ENCODE assay signal across 25 cellular contexts in genomic region chr19:14425696-14426138, GRCh38. TPM values are rescaled to one million over a fixed set of nuclear protein-coding genes. Genes with fewer than 3 reads are reported as not detected.
DNase-seq lines count a peak whose midpoint lies in the region; ATAC-seq, FAIRE-seq and TF ChIP-seq lines count a peak whose summit lies in the region.
"Had no signal": no experiment of that assay in that cellular context is flagged by ENCODE, and none has a peak within 500 bp of the region (broad histone marks: within the 10 kb centered on the region; RNA-seq: fewer than 3 reads in every experiment).

No MANE protein-coding gene starts in this region.

- H3K4me1 ChIP-seq in GM12878 (ENCODE audit: control insufficient read depth, insufficient read depth, low read length), result no peaks in the 10 kb centered on the region
- H3K4me1 ChIP-seq: sigmoid colon, upper lobe of left lung had no signal

- TF ChIP-seq POLR2A in GM12878 (IDR thresholded peaks at IDR 0.05; ENCODE audit: low read depth, low read length), result no peak

- no peak overlapping the region for H3K4me2 ChIP-seq in GM12878 (ENCODE audit: control insufficient read depth, insufficient read depth)
- H3K4me2 ChIP-seq: A549 had no signal

- H3K4me3 ChIP-seq in GM12878, result no peak overlapping the region
- H3K4me3 ChIP-seq: A549, cardiac muscle cell, sigmoid colon, upper lobe of left lung had no signal

- POLR2A ChIA-PET in GM12878 (lab: Charles Lee), result interaction anchor here (1.3 kb wide), 1 partner anchor 10 kb away, joined by 4 read pairs; no protein-coding TSS in a partner anchor

- TF ChIP-seq RAD21 in GM12878 (IDR thresholded peaks at IDR 0.05; ENCODE audit: insufficient read depth, low read depth, low read length), result no peak

- in situ Hi-C loops in GM12878 (cut with MboI), result no loop called here

- no peaks in the 10 kb centered on the region for H3K79me2 ChIP-seq in GM12878 (ENCODE audit: control insufficient read depth, insufficient read depth, low read length)

- SMC1A ChIA-PET in GM12878 (lab: Charles Lee; ENCODE audit: uncharacterized antibody, unreplicated experiment), result no interaction called here

- H3K36me3 ChIP-seq in GM12878 (ENCODE audit: control insufficient read depth in 2 of 2, insufficient read depth in 2 of 2, low read length in 1 of 2), result no peaks in the 10 kb centered on the region
- H3K36me3 ChIP-seq: cardiac muscle cell, neutrophil, sigmoid colon, upper lobe of left lung had no signal

- intact Hi-C loops in GM12878 (cut with micrococcal nuclease; ENCODE audit: unreplicated experiment), result no loop called here

- WGBS in GM12878 (ENCODE audit: insufficient coverage, insufficient replicate concordance, low lambda C conversion rate, missing lambda C conversion rate), result 27% methylated on average over 7 of the region's 7 CpGs

- no TSS peak for BruUV-seq in GM12878 (replicated peaks; lab: Mats Ljungman, UMichigan)

- H3K27ac ChIP-seq in GM12878 (ENCODE audit: control insufficient read depth, insufficient read depth), result no peak overlapping the region
- H3K27ac ChIP-seq: A549, cardiac muscle cell, neutrophil, sigmoid colon, upper lobe of left lung had no signal

- CTCF ChIA-PET in GM12878 (lab: Yijun Ruan, JAX), result no interaction called here

- RAD21 ChIA-PET in GM12878 (lab: Charles Lee; ENCODE audit: unreplicated experiment), result no interaction called here

- no peak overlapping the region for H3K9ac ChIP-seq in GM12878 (ENCODE audit: control insufficient read depth, insufficient read depth, low read length)

- no peak for TF ChIP-seq CTCF in GM12878 (IDR thresholded peaks at IDR 0.05 in 2 of 3, conservative IDR thresholded peaks at IDR 0.05 in 1 of 3; ENCODE audit: control insufficient read depth in 2 of 3, extremely low read depth in 1 of 3, insufficient read depth in 1 of 3, low read depth in 3 of 3, low read length in 3 of 3)

- peak; percentile 43 for ATAC-seq in GM12878
- no peak for ATAC-seq in HG03095 (IDR thresholded peaks at IDR 0.05; ENCODE audit: unreplicated experiment)
- ATAC-seq in GM18517 (IDR thresholded peaks at IDR 0.05; ENCODE audit: unreplicated experiment), result no peak
- ATAC-seq: A549; activated naive CD4-positive, alpha-beta T cell treated with anti-CD3 and anti-CD28 coated beads, Interleukin-2, amount 50 U/mL, for 72 hours; stimulated activated naive CD8-positive, alpha-beta T cell treated with anti-CD3 and anti-CD28 coated beads, Interleukin-15, amount 100 ng/mL, for 72 hours; T-cell had no signal

- H2AFZ ChIP-seq in GM12878 (ENCODE audit: control insufficient read depth, low read depth, low read length), result no peak overlapping the region

- no peak for TF ChIP-seq EP300 in GM12878 (IDR thresholded peaks at IDR 0.05; ENCODE audit: borderline replicate concordance in 1 of 2, control insufficient read depth in 1 of 2, low read depth in 2 of 2, low read length in 2 of 2)

- H4K20me1 ChIP-seq in GM12878 (ENCODE audit: control insufficient read depth, insufficient read depth), result no peaks in the 10 kb centered on the region

- peak; percentile 37 for DNase-seq in AG08395 (ENCODE audit: low spot score)
- DNase-seq in NCI-H226, result peak; percentile 42
- DNase-seq in GM12878 (ENCODE audit: low read depth, low spot score), result no peak
- peak; percentile 78 for DNase-seq in iris pigment epithelial cell (ENCODE audit: low read depth)
- no peak for DNase-seq in stimulated activated naive CD4-positive, alpha-beta T cell (lab: John Stamatoyannopoulos, UW)
- DNase-seq in activated CD8-positive, alpha-beta memory T cell treated with anti-CD3 and anti-CD28 coated beads for 24 hours, result no peak
- DNase-seq: activated CD4-positive, alpha-beta memory T cell treated with anti-CD3 and anti-CD28 coated beads, Interleukin-2, amount 10 ng/mL, durations not matched to agents 7 days and 5 days; activated T-cell treated with anti-CD3 and anti-CD28 coated beads, Interleukin-2, amount 50 U/mL, for 72 hours; islet precursor cell; NCI-H2029 treated with DMSO at 0.1 percent for 48 hours; NCI-H524; SHP77; sigmoid colon; stimulated activated CD4-positive, alpha-beta T cell treated with anti-CD3 and anti-CD28 coated beads, Interleukin-1b, Interleukin-23, amount 100 ng/mL, for 48 hours; stimulated activated naive CD8-positive, alpha-beta T cell treated with anti-CD3 and anti-CD28 coated beads, Interleukin-15, amount 100 ng/mL, for 72 hours; T-cell; upper lobe of left lung had no signal

- no peaks in the 10 kb centered on the region for H3K9me3 ChIP-seq in GM12878 (replicated peaks; ENCODE audit: control insufficient read depth, insufficient read depth, low read length)
- H3K9me3 ChIP-seq: A549, neutrophil, sigmoid colon, upper lobe of left lung had no signal

- FAIRE-seq in GM12878 (lab: Jason Lieb, UNC), result no peak
- FAIRE-seq: A549, H54 had no signal

- no peaks in the 10 kb centered on the region for H3K27me3 ChIP-seq in GM12878 (replicated peaks in 1 of 2; ENCODE audit: control insufficient read depth in 2 of 2, insufficient read depth in 2 of 2, low read length in 1 of 2)
- H3K27me3 ChIP-seq: cardiac muscle cell, sigmoid colon, upper lobe of left lung had no signal

RNA-seq across cellular contexts. Expression of gene DDX39A, which starts 6.6 kb away (rescaled TPM):
- total RNA-seq in GM12878 (2013; cell fraction: nucleolus; rRNA removed), result 162 and 204 TPM in 2 replicates
- total RNA-seq in GM12878 (2014; rRNA removed) (248 and 280 TPM in 2 replicates), GM12878 (2014; rRNA removed; fragmentation: Illumina TruSeq; extraction: Trizol) (109 and 116 TPM in 2 replicates), GM12878 (2021) (218 and 236 TPM in 2 replicates)
- polyA plus RNA-seq in GM12878 (2011; ENCODE audit: low read depth), result 90.3 TPM
- polyA plus RNA-seq in GM12878 (2011; rRNA removed) (56.8 and 134 TPM in 2 replicates), GM12878 (2014; fragmentation: Illumina TruSeq; extraction: Trizol) (40.7 and 113 TPM in 2 replicates), GM12878 (2014; fragmentation: Nextera tagmentation; extraction: Ambion mirVana) (100 to 1,000 TPM; 168 to 212 TPM), GM12878 (2014; rRNA removed) (249 and 298 TPM in 2 replicates), GM12878 (2016; fragmentation: Nextera tagmentation; extraction: Ambion mirVana) (100 to 1,000 TPM; 356 to 378 TPM)
- polyA plus RNA-seq in GM12878 (2011; cell fraction: cytosol; rRNA removed), result 158 and 220 TPM in 2 replicates
- 1,234 and 1,343 TPM in 2 replicates for polyA plus RNA-seq in GM12878 (2011; cell fraction: nucleus; rRNA removed)
- polyA plus RNA-seq in GM12878 (2012), result 147 and 173 TPM in 2 replicates
- polyA minus RNA-seq in GM12878 (2011; rRNA and poly(A)+ RNA removed), result 84.7 and 109 TPM in 2 replicates
- 46.0 and 52.9 TPM in 2 replicates for polyA minus RNA-seq in GM12878 (2011; cell fraction: cytosol; rRNA and poly(A)+ RNA removed)
- polyA minus RNA-seq in GM12878 (2011; cell fraction: nucleus; rRNA and poly(A)+ RNA removed), result 125 and 175 TPM in 2 replicates

RNA-seq across cellular contexts. Expression of gene PKN1, which starts 7.4 kb away (rescaled TPM):
- total RNA-seq in GM12878 (2013; cell fraction: nucleolus; rRNA removed), result 65.2 and 69.3 TPM in 2 replicates
- 68.0 and 80.0 TPM in 2 replicates for total RNA-seq in GM12878 (2014; rRNA removed)
- 47.8 and 54.2 TPM in 2 replicates for total RNA-seq in GM12878 (2014; rRNA removed; fragmentation: Illumina TruSeq; extraction: Trizol)
- total RNA-seq in GM12878 (2021), result 189 and 202 TPM in 2 replicates
- polyA plus RNA-seq in GM12878 (2011; ENCODE audit: low read depth), result 24.3 TPM
- 26.0 and 49.8 TPM in 2 replicates for polyA plus RNA-seq in GM12878 (2011; rRNA removed)
- polyA plus RNA-seq in GM12878 (2011; cell fraction: cytosol; rRNA removed), result 60.4 and 77.2 TPM in 2 replicates
- polyA plus RNA-seq in GM12878 (2011; cell fraction: nucleus; rRNA removed), result 89.7 and 112 TPM in 2 replicates
- polyA plus RNA-seq in GM12878 (2012), result 75.7 and 100 TPM in 2 replicates
- 18.9 and 45.4 TPM in 2 replicates for polyA plus RNA-seq in GM12878 (2014; fragmentation: Illumina TruSeq; extraction: Trizol)
- 1 to 10 TPM; 1.0 to 1.4 TPM for polyA plus RNA-seq in GM12878 (2014; fragmentation: Nextera tagmentation; extraction: Ambion mirVana)
- 77.3 and 91.2 TPM in 2 replicates for polyA plus RNA-seq in GM12878 (2014; rRNA removed)
- 10 to 100 TPM; 51.3 to 60.1 TPM for polyA plus RNA-seq in GM12878 (2016; fragmentation: Nextera tagmentation; extraction: Ambion mirVana)
- polyA minus RNA-seq in GM12878 (2011; rRNA and poly(A)+ RNA removed), result 59.2 and 121 TPM in 2 replicates
- 51.6 and 70.8 TPM in 2 replicates for polyA minus RNA-seq in GM12878 (2011; cell fraction: cytosol; rRNA and poly(A)+ RNA removed)
- 17.0 and 26.6 TPM in 2 replicates for polyA minus RNA-seq in GM12878 (2011; cell fraction: nucleus; rRNA and poly(A)+ RNA removed)

RNA-seq across cellular contexts. Expression of gene ADGRE5, which starts 44.5 kb away (rescaled TPM):
- total RNA-seq in GM12878 (2013; cell fraction: nucleolus; rRNA removed), result 147 and 180 TPM in 2 replicates
- total RNA-seq in GM12878 (2014; rRNA removed) (75.3 and 81.7 TPM in 2 replicates), GM12878 (2014; rRNA removed; fragmentation: Illumina TruSeq; extraction: Trizol) (20.7 and 23.9 TPM in 2 replicates), GM12878 (2021) (103 and 111 TPM in 2 replicates)
- polyA plus RNA-seq in GM12878 (2011; ENCODE audit: low read depth), result 23.2 TPM
- polyA plus RNA-seq in GM12878 (2011; rRNA removed) (19.1 and 31.8 TPM in 2 replicates), GM12878 (2014; fragmentation: Illumina TruSeq; extraction: Trizol) (31.0 and 48.2 TPM in 2 replicates), GM12878 (2014; fragmentation: Nextera tagmentation; extraction: Ambion mirVana) (1 to 10 TPM; 4.0 to 4.5 TPM), GM12878 (2014; rRNA removed) (59.7 and 67.2 TPM in 2 replicates), GM12878 (2016; fragmentation: Nextera tagmentation; extraction: Ambion mirVana) (10 to 100 TPM; 66.3 to 71.8 TPM)
- polyA plus RNA-seq in GM12878 (2011; cell fraction: cytosol; rRNA removed), result 42.8 and 43.6 TPM in 2 replicates
- polyA plus RNA-seq in GM12878 (2011; cell fraction: nucleus; rRNA removed), result 211 and 230 TPM in 2 replicates
- 62.9 and 69.7 TPM in 2 replicates for polyA plus RNA-seq in GM12878 (2012)
- polyA minus RNA-seq in GM12878 (2011; rRNA and poly(A)+ RNA removed), result 58.1 and 96.5 TPM in 2 replicates
- 35.2 and 47.0 TPM in 2 replicates for polyA minus RNA-seq in GM12878 (2011; cell fraction: cytosol; rRNA and poly(A)+ RNA removed)
- polyA minus RNA-seq in GM12878 (2011; cell fraction: nucleus; rRNA and poly(A)+ RNA removed), result 50.1 and 74.1 TPM in 2 replicates

RNA-seq across cellular contexts. Expression of gene PTGER1, which starts 49.4 kb away (rescaled TPM):
- total RNA-seq in GM12878 (2013; cell fraction: nucleolus; rRNA removed), result not detected in 2 replicates
- not detected in 2 replicates for total RNA-seq in GM12878 (2014; rRNA removed)
- not detected in 2 replicates for total RNA-seq in GM12878 (2014; rRNA removed; fragmentation: Illumina TruSeq; extraction: Trizol)
- total RNA-seq in GM12878 (2021), result not detected in 2 replicates
- polyA plus RNA-seq in GM12878 (2011; ENCODE audit: low read depth), result not detected
- polyA plus RNA-seq in GM12878 (2011; rRNA removed), result not detected in 2 replicates
- polyA plus RNA-seq in GM12878 (2011; cell fraction: cytosol; rRNA removed), result not detected in 2 replicates
- not detected in 2 replicates for polyA plus RNA-seq in GM12878 (2011; cell fraction: nucleus; rRNA removed)
- not detected in 2 replicates for polyA plus RNA-seq in GM12878 (2012)
- polyA plus RNA-seq in GM12878 (2014; fragmentation: Illumina TruSeq; extraction: Trizol), result not detected in 2 replicates
- not detected for polyA plus RNA-seq in GM12878 (2014; fragmentation: Nextera tagmentation; extraction: Ambion mirVana)
- polyA plus RNA-seq in GM12878 (2014; rRNA removed), result not detected in 2 replicates
- not detected for polyA plus RNA-seq in GM12878 (2016; fragmentation: Nextera tagmentation; extraction: Ambion mirVana)
- polyA minus RNA-seq in GM12878 (2011; rRNA and poly(A)+ RNA removed), result not detected in 2 replicates
- polyA minus RNA-seq in GM12878 (2011; cell fraction: cytosol; rRNA and poly(A)+ RNA removed), result not detected in 2 replicates
- polyA minus RNA-seq in GM12878 (2011; cell fraction: nucleus; rRNA and poly(A)+ RNA removed), result not detected in 2 replicates
- polyA plus RNA-seq: IgD-negative memory B cell had no signal

Comparison
In these comparisons a context has a peak if more than half of its experiments do, and no peak if none do; other contexts are left out.
1. DNase-seq: peak in AG08395 (single experiment), NCI-H226 (single experiment) and iris pigment epithelial cell (single experiment); none in GM12878 (single experiment), stimulated activated naive CD4-positive, alpha-beta T cell (0 of 6) and activated CD8-positive, alpha-beta memory T cell treated with anti-CD3 and anti-CD28 coated beads for 24 hours (single experiment).